In the genomic region with DNA sequence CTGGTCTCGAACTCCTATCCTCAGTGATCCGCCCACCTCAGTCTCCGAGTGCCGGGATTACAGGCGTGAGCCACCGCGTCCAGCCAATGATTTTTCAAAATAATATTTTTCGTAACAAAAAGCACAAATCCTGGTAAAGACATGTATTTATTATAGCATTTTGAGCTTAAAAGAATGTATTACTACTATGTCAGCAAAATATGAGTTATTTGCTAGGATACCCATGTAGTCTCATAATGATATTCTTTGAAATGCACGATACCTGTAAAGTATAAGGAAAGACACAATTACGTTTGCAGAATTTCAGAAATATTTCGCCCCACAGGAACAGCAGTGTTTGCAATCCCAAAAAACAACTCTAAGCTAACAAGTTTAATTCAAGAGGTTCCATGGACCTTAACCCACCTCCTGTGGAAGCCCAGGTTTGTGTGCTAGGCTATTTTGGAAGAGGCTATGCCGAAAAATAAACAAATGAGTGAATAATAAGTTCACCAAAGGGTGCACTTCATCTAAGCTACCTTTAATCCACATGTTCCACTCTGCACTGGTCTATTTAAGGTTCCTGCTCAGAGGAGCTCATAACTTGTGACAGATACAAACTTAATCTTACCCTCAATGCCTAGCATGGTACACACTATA, we compare ENCODE assay signal across 1 cellular context.
TF ChIP-seq lines count a peak whose summit lies in the region.

No MANE protein-coding gene starts in this region.

TF ChIP-seq in HepG2, 621 proteins besides CTCF, POLR2A, EP300 and RAD21:
- TF ChIP-seq ZNF235 (CRISPR knock-in tag; IDR thresholded peaks at IDR 0.05; ENCODE audit: borderline replicate concordance) (no peak), IRF2 (CRISPR knock-in tag; IDR thresholded peaks at IDR 0.05) (no peak), ZNF816 (CRISPR knock-in tag; IDR thresholded peaks at IDR 0.05; ENCODE audit: borderline replicate concordance) (no peak), MAFF (IDR thresholded peaks at IDR 0.05; ENCODE audit: low read depth, low read length) (peak; percentile 76), ZNF720 (CRISPR knock-in tag; IDR thresholded peaks at IDR 0.05) (no peak), PITX1 (CRISPR knock-in tag; IDR thresholded peaks at IDR 0.05) (no peak), HNRNPUL1 (IDR thresholded peaks at IDR 0.05; ENCODE audit: low read depth, low read length) (no peak), MAFK (conservative IDR thresholded peaks at IDR 0.05 in 1 of 2, IDR thresholded peaks at IDR 0.05 in 1 of 2; ENCODE audit: low read length in 2 of 2) (peak; percentile 76 to 85), ZNF724P (CRISPR knock-in tag; IDR thresholded peaks at IDR 0.05; ENCODE audit: borderline replicate concordance) (no peak)
- TF ChIP-seq, protein P1, sequence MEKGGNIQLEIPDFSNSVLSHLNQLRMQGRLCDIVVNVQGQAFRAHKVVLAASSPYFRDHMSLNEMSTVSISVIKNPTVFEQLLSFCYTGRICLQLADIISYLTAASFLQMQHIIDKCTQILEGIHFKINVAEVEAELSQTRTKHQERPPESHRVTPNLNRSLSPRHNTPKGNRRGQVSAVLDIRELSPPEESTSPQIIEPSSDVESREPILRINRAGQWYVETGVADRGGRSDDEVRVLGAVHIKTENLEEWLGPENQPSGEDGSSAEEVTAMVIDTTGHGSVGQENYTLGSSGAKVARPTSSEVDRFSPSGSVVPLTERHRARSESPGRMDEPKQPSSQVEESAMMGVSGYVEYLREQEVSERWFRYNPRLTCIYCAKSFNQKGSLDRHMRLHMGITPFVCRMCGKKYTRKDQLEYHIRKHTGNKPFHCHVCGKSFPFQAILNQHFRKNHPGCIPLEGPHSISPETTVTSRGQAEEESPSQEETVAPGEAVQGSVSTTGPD (CRISPR knock-in tag; IDR thresholded peaks at IDR 0.05) = no peak
- TF ChIP-seq, protein P2, sequence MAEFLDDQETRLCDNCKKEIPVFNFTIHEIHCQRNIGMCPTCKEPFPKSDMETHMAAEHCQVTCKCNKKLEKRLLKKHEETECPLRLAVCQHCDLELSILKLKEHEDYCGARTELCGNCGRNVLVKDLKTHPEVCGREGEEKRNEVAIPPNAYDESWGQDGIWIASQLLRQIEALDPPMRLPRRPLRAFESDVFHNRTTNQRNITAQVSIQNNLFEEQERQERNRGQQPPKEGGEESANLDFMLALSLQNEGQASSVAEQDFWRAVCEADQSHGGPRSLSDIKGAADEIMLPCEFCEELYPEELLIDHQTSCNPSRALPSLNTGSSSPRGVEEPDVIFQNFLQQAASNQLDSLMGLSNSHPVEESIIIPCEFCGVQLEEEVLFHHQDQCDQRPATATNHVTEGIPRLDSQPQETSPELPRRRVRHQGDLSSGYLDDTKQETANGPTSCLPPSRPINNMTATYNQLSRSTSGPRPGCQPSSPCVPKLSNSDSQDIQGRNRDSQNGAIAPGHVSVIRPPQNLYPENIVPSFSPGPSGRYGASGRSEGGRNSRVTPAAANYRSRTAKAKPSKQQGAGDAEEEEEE (CRISPR knock-in tag; IDR thresholded peaks at IDR 0.05; ENCODE audit: borderline replicate concordance) = no peak
